ENCODE assay signal across 21 cellular contexts in the genomic region with DNA sequence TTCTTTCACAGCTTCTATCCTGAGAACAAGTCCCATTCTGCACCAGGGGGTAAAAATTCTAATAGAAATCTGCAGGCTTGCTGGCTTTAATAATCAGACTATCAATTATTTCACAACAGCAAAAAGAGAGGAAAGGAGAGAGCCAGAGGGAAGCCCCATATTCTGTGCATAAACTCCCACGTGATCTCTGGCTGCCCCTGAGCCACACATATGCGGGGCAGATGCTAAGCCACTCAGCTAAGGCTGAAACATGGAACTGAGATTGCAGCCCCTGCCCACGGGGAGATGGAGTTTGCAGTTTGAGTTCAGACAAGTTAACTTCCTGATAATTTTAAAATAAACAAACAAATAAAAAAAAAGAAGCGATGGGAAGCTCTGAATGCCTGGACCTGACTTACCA.
"Had no signal": no experiment of that assay in that cellular context is flagged by ENCODE, and none has a peak within 500 bp of the region (broad histone marks: within the 10 kb centered on the region; RNA-seq: fewer than 3 reads in every experiment).

No MANE protein-coding gene starts in this region.

- H3K4me3 Mint-ChIP-seq: activated naive CD4-positive, alpha-beta T cell treated with anti-CD3 and anti-CD28 coated beads, Interleukin-2, amount 50 U/mL, for 24 hours; dendritic cell treated with granulocyte-macrophage colony-stimulating factor and Interleukin-4, amounts not matched to agents 40 ng/mL and 50 ng/mL, for 4 days; mesothelial cell of epicardium; natural killer cell had no signal

- H3K4me3 ChIP-seq: body of pancreas, left ventricle myocardium inferior, upper lobe of left lung had no signal

- H3K36me3 Mint-ChIP-seq: mesothelial cell of epicardium had no signal

- H3K27me3 Mint-ChIP-seq: progenitor cell of endocrine pancreas had no signal

- ATAC-seq: body of pancreas; natural killer cell; stimulated activated naive CD8-positive, alpha-beta T cell treated with anti-CD3 and anti-CD28 coated beads, Interleukin-15, Interleukin-2, amounts not matched to agents 100 U/mL and 50 U/mL, for 24 hours had no signal

- H3K4me1 Mint-ChIP-seq: activated naive CD4-positive, alpha-beta T cell treated with anti-CD3 and anti-CD28 coated beads, Interleukin-2, amount 50 U/mL, for 24 hours; natural killer cell had no signal

- H3K9me3 ChIP-seq: body of pancreas had no signal

- H3K27me3 ChIP-seq: body of pancreas, upper lobe of left lung had no signal

- H3K27ac Mint-ChIP-seq: activated naive CD4-positive, alpha-beta T cell treated with anti-CD3 and anti-CD28 coated beads, Interleukin-2, amount 50 U/mL, for 24 hours; dendritic cell treated with granulocyte-macrophage colony-stimulating factor and Interleukin-4, amounts not matched to agents 40 ng/mL and 50 ng/mL, for 4 days; mesothelial cell of epicardium; natural killer cell; progenitor cell of endocrine pancreas had no signal

- DNase-seq: activated CD4-positive, alpha-beta T cell treated with anti-CD3 and anti-CD28 coated beads, Interleukin-2, amount 50 U/mL, for 1 hour; activated CD4-positive, CD25-positive, alpha-beta regulatory T cell treated with anti-CD3 and anti-CD28 coated beads, Interleukin-2, amount 50 U/mL, for 72 hours; activated gamma-delta T cell treated with Interleukin-2 at 50 U/mL for 16 hours; activated T-cell treated with anti-CD3 and anti-CD28 coated beads, Interleukin-2, amount 50 U/mL, for 1 hour; anterior cingulate cortex; body of pancreas; effector CD8-positive, alpha-beta T cell; head of caudate nucleus; hypothalamus; left ventricle myocardium inferior; natural killer cell; stimulated activated CD4-positive, alpha-beta T cell treated with anti-CD3 and anti-CD28 coated beads, Interleukin-4, amount 100 ng/mL, for 1 hour; stimulated activated naive CD8-positive, alpha-beta T cell treated with anti-CD3 and anti-CD28 coated beads, Interleukin-15, Interleukin-2, amounts not matched to agents 100 U/mL and 50 U/mL, for 24 hours; upper lobe of left lung; WERI-Rb-1 had no signal

- FAIRE-seq: frontal cortex, TTC549 had no signal

- H3K36me3 ChIP-seq: left ventricle myocardium inferior, upper lobe of left lung, WERI-Rb-1 had no signal

- H3K4me1 ChIP-seq: body of pancreas, left ventricle myocardium inferior had no signal

- H3K27ac ChIP-seq: body of pancreas, left ventricle myocardium inferior, upper lobe of left lung, WERI-Rb-1 had no signal
